In the genomic region with DNA sequence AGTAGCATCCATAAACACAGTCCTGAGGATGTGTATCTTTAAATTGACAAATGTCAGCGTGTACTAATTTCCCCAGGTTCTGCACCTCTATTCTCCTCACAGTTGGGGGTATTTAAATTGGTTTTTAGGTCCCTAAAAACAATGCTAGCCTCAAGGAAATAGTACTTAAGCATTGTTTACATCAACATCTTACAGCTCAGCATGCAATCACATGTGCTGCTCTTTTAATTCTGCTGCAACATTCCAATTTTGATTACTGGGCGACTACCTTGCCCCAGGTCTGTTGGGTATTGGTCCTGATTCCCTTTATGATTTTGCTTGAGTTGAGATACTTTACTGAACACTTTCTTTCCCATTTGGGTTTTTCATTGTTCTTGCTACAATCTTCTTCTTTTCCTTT, we compare ENCODE assay signal across 30 cellular contexts.
"Had no signal": no experiment of that assay in that cellular context is flagged by ENCODE, and none has a peak within 500 bp of the region (broad histone marks: within the 10 kb centered on the region; RNA-seq: fewer than 3 reads in every experiment).

No MANE protein-coding gene starts in this region.

- DNase-seq: hypothalamus; immature natural killer cell; kidney; left colon; left lung; lower lobe of right lung; mammary epithelial cell; mesenchymal stem cell; naive B cell; natural killer cell; nephron progenitor cell; ovary; right lobe of liver; stimulated activated CD4-positive, alpha-beta T cell treated with anti-CD3 and anti-CD28 coated beads, Interleukin-1b, Interleukin-23, amount 100 ng/mL, for 48 hours; stimulated activated CD4-positive, alpha-beta T cell treated with anti-CD3 and anti-CD28 coated beads, Interleukin-2, amount 100 ng/mL, for 48 hours; stimulated activated CD4-positive, alpha-beta T cell treated with anti-CD3 and anti-CD28 coated beads, Interleukin-4, amount 100 ng/mL, for 4 hours; stimulated activated CD8-positive, alpha-beta memory T cell treated with anti-CD3 and anti-CD28 coated beads, Interleukin-4, amount 100 ng/mL, for 48 hours; stimulated activated naive CD4-positive, alpha-beta T cell treated with Interleukin-2 at 50 U/mL for 16 hours; stimulated activated naive CD8-positive, alpha-beta T cell treated with anti-CD3 and anti-CD28 coated beads, Interleukin-15, amount 100 ng/mL, for 72 hours; substantia nigra; thyroid gland; transverse colon; upper lobe of right lung had no signal

- FAIRE-seq: islet of Langerhans, urothelium cell line had no signal

- H3K4me3 Mint-ChIP-seq: immature natural killer cell; mesothelial cell of epicardium; naive B cell; natural killer cell; nephron progenitor cell; stimulated activated memory B cell treated with anti-CD40 and anti-IgM and Interleukin-4, amounts not matched to agents 10 μg/mL and 1 μg/mL and 100 μg/mL, for 72 hours; stimulated activated naive CD8-positive, alpha-beta T cell treated with anti-CD3 and anti-CD28 coated beads, Interleukin-15, amount 100 ng/mL, for 72 hours had no signal

- H3K4me1 Mint-ChIP-seq: immature natural killer cell; naive B cell; natural killer cell; stimulated activated naive CD8-positive, alpha-beta T cell treated with anti-CD3 and anti-CD28 coated beads, Interleukin-15, amount 100 ng/mL, for 72 hours had no signal

- H3K27me3 Mint-ChIP-seq: progenitor cell of endocrine pancreas had no signal

- H3K4me2 ChIP-seq: smooth muscle cell had no signal

- H3K36me3 Mint-ChIP-seq: immature natural killer cell; mesothelial cell of epicardium; naive B cell; natural killer cell; stimulated activated memory B cell treated with anti-CD40 and anti-IgM and Interleukin-4, amounts not matched to agents 10 μg/mL and 1 μg/mL and 100 μg/mL, for 72 hours had no signal

- H3K27me3 ChIP-seq: ovary, right atrium auricular region, right lobe of liver, thyroid gland, transverse colon, upper lobe of right lung had no signal

- H3K4me1 ChIP-seq: left lung, lower lobe of right lung, right atrium auricular region, right lobe of liver, thyroid gland, transverse colon, upper lobe of right lung had no signal

- H3K36me3 ChIP-seq: left lung, lower lobe of right lung, ovary, right atrium auricular region, right lobe of liver, thyroid gland, transverse colon, upper lobe of right lung had no signal

- H3K4me3 ChIP-seq: left lung, lower lobe of right lung, ovary, right atrium auricular region, right lobe of liver, smooth muscle cell, thyroid gland, transverse colon, upper lobe of right lung had no signal

- H3K9me3 ChIP-seq: left lung, lower lobe of right lung, ovary, right atrium auricular region, right lobe of liver, thyroid gland, transverse colon, upper lobe of right lung had no signal

- H3K27ac ChIP-seq: left lung, lower lobe of right lung, ovary, right atrium auricular region, right lobe of liver, thyroid gland, transverse colon, upper lobe of right lung had no signal

- H3K9me3 Mint-ChIP-seq: mesothelial cell of epicardium; naive B cell; nephron progenitor cell; stimulated activated memory B cell treated with anti-CD40 and anti-IgM and Interleukin-4, amounts not matched to agents 10 μg/mL and 1 μg/mL and 100 μg/mL, for 72 hours; stimulated activated naive CD8-positive, alpha-beta T cell treated with anti-CD3 and anti-CD28 coated beads, Interleukin-15, amount 100 ng/mL, for 72 hours had no signal

- H3K27ac Mint-ChIP-seq: immature natural killer cell; mesothelial cell of epicardium; naive B cell; natural killer cell; nephron progenitor cell; progenitor cell of endocrine pancreas; stimulated activated memory B cell treated with anti-CD40 and anti-IgM and Interleukin-4, amounts not matched to agents 10 μg/mL and 1 μg/mL and 100 μg/mL, for 72 hours; stimulated activated naive CD8-positive, alpha-beta T cell treated with anti-CD3 and anti-CD28 coated beads, Interleukin-15, amount 100 ng/mL, for 72 hours had no signal

- ATAC-seq: left colon; left lung; lower lobe of right lung; natural killer cell; right lobe of liver; stimulated activated memory B cell treated with anti-CD40 and anti-IgM and Interleukin-4, amounts not matched to agents 10 μg/mL and 1 μg/mL and 100 μg/mL, for 72 hours; stimulated activated naive CD8-positive, alpha-beta T cell treated with anti-CD3 and anti-CD28 coated beads, Interleukin-15, amount 100 ng/mL, for 72 hours; upper lobe of right lung had no signal
